ENCODE assay signal across 14 cellular contexts in genomic region chr1:38217316-38217715, GRCh38.
DNase-seq lines count a peak whose midpoint lies in the region; ATAC-seq and TF ChIP-seq lines count a peak whose summit lies in the region.
"Had no signal": no experiment of that assay in that cellular context is flagged by ENCODE, and none has a peak within 500 bp of the region (broad histone marks: within the 10 kb centered on the region; RNA-seq: fewer than 3 reads in every experiment).

No MANE protein-coding gene starts in this region.

- H3K14ac ChIP-seq in trophoblast cell (ENCODE audit: low read length), result no peak overlapping the region

- no peaks in the 10 kb centered on the region for H3K36me3 ChIP-seq in heart right ventricle
- no peaks in the 10 kb centered on the region for H3K36me3 ChIP-seq in trophoblast cell (ENCODE audit: control insufficient read depth in 1 of 2, insufficient read depth in 2 of 2, low read length in 2 of 2)
- H3K36me3 ChIP-seq: BLaER1 treated with 17β-estradiol and CSF1 and Interleukin-3, amounts not matched to agents 10 nM and 100 nM had no signal

- peak; percentile 16 to 89 (median 67) for ATAC-seq in heart right ventricle

- no peak overlapping the region for H3K23ac ChIP-seq in trophoblast cell (ENCODE audit: low read length)

- peaks cover 41% of the 10 kb centered on the region for H3K27me3 Mint-ChIP-seq in type B pancreatic cell

- H3K79me1 ChIP-seq in trophoblast cell (ENCODE audit: low read length), result no peaks in the 10 kb centered on the region

- H3K4me1 ChIP-seq in heart right ventricle, result peaks cover 0 to 10% (median 0%) of the 10 kb centered on the region in 9 donors
- H3K4me1 ChIP-seq in trophoblast cell (ENCODE audit: control insufficient read depth in 1 of 2, insufficient read depth in 2 of 2, low read length in 2 of 2), result peaks cover 0 to 7% of the 10 kb centered on the region in 2 experiments

- no peak for TF ChIP-seq CTCF in heart right ventricle (IDR thresholded peaks at IDR 0.05)
- TF ChIP-seq CTCF in type B pancreatic cell (conservative IDR thresholded peaks at IDR 0.05), result no peak

- no peak overlapping the region for H3K9ac ChIP-seq in trophoblast cell (ENCODE audit: low read length)
- H3K9ac ChIP-seq: BLaER1 treated with 17β-estradiol and CSF1 and Interleukin-3, amounts not matched to agents 10 nM and 100 nM had no signal

- H3K18ac ChIP-seq in trophoblast cell (ENCODE audit: low read length), result no peak overlapping the region

- H4K8ac ChIP-seq in trophoblast cell (ENCODE audit: low read depth, low read length), result no peak overlapping the region

- no peak overlapping the region for H2AFZ ChIP-seq in trophoblast cell (ENCODE audit: insufficient read depth, low read length, poor library complexity)

- peaks cover 0 to 48% (median 22%) of the 10 kb centered on the region in 7 donors for H3K27me3 ChIP-seq in heart right ventricle
- H3K27me3 ChIP-seq in trophoblast cell (ENCODE audit: insufficient read depth, low read length), result no peaks in the 10 kb centered on the region
- H3K27me3 ChIP-seq: BLaER1 treated with 17β-estradiol and CSF1 and Interleukin-3, amounts not matched to agents 10 nM and 100 nM had no signal

- H2BK12ac ChIP-seq in trophoblast cell (ENCODE audit: low read length), result no peak overlapping the region

- H3K4ac ChIP-seq in trophoblast cell (ENCODE audit: low read depth, low read length), result no peak overlapping the region

- no peak overlapping the region for H3K4me3 Mint-ChIP-seq in type B pancreatic cell
- H3K4me3 Mint-ChIP-seq: CD4-positive, CD25-positive, alpha-beta regulatory T cell had no signal

- no peak overlapping the region for H3K27ac Mint-ChIP-seq in type B pancreatic cell
- H3K27ac Mint-ChIP-seq: CD4-positive, CD25-positive, alpha-beta regulatory T cell had no signal

- no peak overlapping the region for H3K27ac ChIP-seq in heart right ventricle
- H3K27ac ChIP-seq in trophoblast cell (ENCODE audit: low read depth, low read length), result no peak overlapping the region
- H3K27ac ChIP-seq: BLaER1 treated with 17β-estradiol and CSF1 and Interleukin-3, amounts not matched to agents 10 nM and 100 nM; HL-60 had no signal

- no peaks in the 10 kb centered on the region for H3K79me2 ChIP-seq in trophoblast cell (ENCODE audit: control insufficient read depth, insufficient read depth, low read length, poor library complexity)

- H3K4me3 ChIP-seq in heart right ventricle (no peak overlapping the region), trophoblast cell (ENCODE audit: low read depth, low read length) (peak overlapping the region; percentile 4)
- H3K4me3 ChIP-seq: BLaER1 treated with 17β-estradiol and CSF1 and Interleukin-3, amounts not matched to agents 10 nM and 100 nM had no signal

- intact Hi-C loops in heart right ventricle (cut with DNase I), result no loop called here

- H2AK5ac ChIP-seq in trophoblast cell (ENCODE audit: low read length), result no peak overlapping the region

- no peaks in the 10 kb centered on the region for H3K36me3 Mint-ChIP-seq in type B pancreatic cell
- H3K36me3 Mint-ChIP-seq: CD4-positive, CD25-positive, alpha-beta regulatory T cell had no signal

- no peak overlapping the region for H3K4me2 ChIP-seq in trophoblast cell (ENCODE audit: low read length)

- H3K9me3 ChIP-seq in heart right ventricle (no peaks in the 10 kb centered on the region), trophoblast cell (ENCODE audit: insufficient read depth, low read depth, low read length) (no peaks in the 10 kb centered on the region)
- H3K9me3 ChIP-seq: BLaER1 treated with 17β-estradiol and CSF1 and Interleukin-3, amounts not matched to agents 10 nM and 100 nM had no signal

- H3K9me3 Mint-ChIP-seq in type B pancreatic cell, result no peaks in the 10 kb centered on the region

- no peak overlapping the region for H2BK5ac ChIP-seq in trophoblast cell (ENCODE audit: low read depth, low read length, poor library complexity)

- no peak overlapping the region for H4K12ac ChIP-seq in trophoblast cell (ENCODE audit: low read depth, low read length)

- H4K91ac ChIP-seq in trophoblast cell (ENCODE audit: low read depth, low read length), result no peak overlapping the region

- DNase-seq in EH (ENCODE audit: low read depth), result peak; percentile 5
- DNase-seq in heart right ventricle, result no peak
- DNase-seq in left kidney (ENCODE audit: low read depth, low spot score), result peak; percentile 83
- DNase-seq in trophoblast cell, result no peak
- DNase-seq in NCI-H524 treated with DMSO at 0.1 percent for 48 hours (lab: John Stamatoyannopoulos, UW), result no peak
- DNase-seq in activated CD4-positive, alpha-beta T cell treated with anti-CD3 and anti-CD28 coated beads for 48 hours, result no peak
- DNase-seq in type B pancreatic cell (ENCODE audit: extremely low spot score, unreplicated experiment), result no peak
- DNase-seq in activated effector memory CD4-positive, alpha-beta T cell treated with Interleukin-2 at 50 U/mL for 16 hours, result no peak
- DNase-seq: ACHN; CD4-positive, CD25-positive, alpha-beta regulatory T cell; DMS53; HCEC 1CT had no signal

- H2BK120ac ChIP-seq in trophoblast cell (ENCODE audit: insufficient read depth, low read length, poor library complexity), result no peak overlapping the region

- 69 to 80% methylated on average over 5 of the region's 5 CpGs for WGBS in heart right ventricle, 2 donors
- no CpG with 5 or more reads among the region's 5 CpGs for WGBS in trophoblast cell (ENCODE audit: extremely low coverage, insufficient coverage, insufficient read length)

- H3K4me1 Mint-ChIP-seq in type B pancreatic cell (ENCODE audit: unreplicated experiment), result no peaks in the 10 kb centered on the region

Comparison
In these comparisons a context has a peak if more than half of its experiments do, and no peak if none do; other contexts are left out.
1. DNase-seq: peak in EH (single experiment) and left kidney (single experiment); none in heart right ventricle (0 of 2), trophoblast cell (0 of 2), NCI-H524 treated with DMSO at 0.1 percent for 48 hours (single experiment), activated CD4-positive, alpha-beta T cell treated with anti-CD3 and anti-CD28 coated beads for 48 hours (single experiment), type B pancreatic cell (single experiment) and activated effector memory CD4-positive, alpha-beta T cell treated with Interleukin-2 at 50 U/mL for 16 hours (single experiment).